8 cellular contexts compared by ENCODE assay signal in genomic region chr4:108651068-108651794, GRCh38. TPM values are rescaled to one million over a fixed set of nuclear protein-coding genes. Genes with fewer than 3 reads are reported as not detected.
A peak's percentile ranks its signal among the peaks of the same experiment; 100 is the strongest.
DNase-seq lines count a peak whose midpoint lies in the region; ATAC-seq, FAIRE-seq and TF ChIP-seq lines count a peak whose summit lies in the region.

No MANE protein-coding gene starts in this region.

- peak; percentile 7 to 18 for DNase-seq in A549 (ENCODE audit: low read depth in 1 of 2, low spot score in 1 of 2)
- DNase-seq in NOMO-1 (lab: John Stamatoyannopoulos, UW; ENCODE audit: unreplicated experiment in 2 of 2), result peak; percentile 44 to 79
- peak; percentile 55 for DNase-seq in bronchial epithelial cell (ENCODE audit: low read depth)
- DNase-seq in NCI-H1417 treated with DMSO at 0.1 percent for 48 hours (lab: John Stamatoyannopoulos, UW), result no peak

- no peak for FAIRE-seq in A549 (lab: Jason Lieb, UNC)
- FAIRE-seq in bronchial epithelial cell (lab: Jason Lieb, UNC), result no peak

- ATAC-seq in A549 (peak; percentile 67 to 69; a peak in 4 of 6 replicates), GM18502 (IDR thresholded peaks at IDR 0.05; ENCODE audit: poor library complexity, unreplicated experiment) (peak; percentile 37), GM19395 (IDR thresholded peaks at IDR 0.05; ENCODE audit: unreplicated experiment) (no peak)

- no peaks in the 10 kb centered on the region for H3K27me3 ChIP-seq in bronchial epithelial cell (ENCODE audit: control insufficient read depth, insufficient read depth, low read length)
- no peaks in the 10 kb centered on the region for H3K27me3 ChIP-seq in liver (ENCODE audit: control insufficient read depth in 4 of 4, insufficient read depth in 4 of 4, low read length in 3 of 4)
- no peaks in the 10 kb centered on the region for H3K27me3 ChIP-seq in thymus (ENCODE audit: control insufficient read depth, insufficient read depth)

- H3K4me1 ChIP-seq in A549, result peaks cover 10% of the 10 kb centered on the region; the same call in 1 of the 3 replicates
- H3K4me1 ChIP-seq in liver (ENCODE audit: control insufficient read depth in 4 of 4, insufficient read depth in 4 of 4, low read length in 3 of 4), result peaks cover 5 to 20% (median 11%) of the 10 kb centered on the region in 4 donors
- peaks cover 11% of the 10 kb centered on the region for H3K4me1 ChIP-seq in thymus (ENCODE audit: control insufficient read depth, insufficient read depth, low read length)

- no peak for TF ChIP-seq RAD21 in A549 (conservative IDR thresholded peaks at IDR 0.05 in 1 of 2, IDR thresholded peaks at IDR 0.05 in 1 of 2)
- TF ChIP-seq RAD21 in liver (IDR thresholded peaks at IDR 0.05), result no peak

- CTCF ChIA-PET in A549 (lab: Yijun Ruan, JAX), result interaction anchor here (0.6 to 1.5 kb wide), 3 partner anchors 13 to 633 kb away, joined by 3 to 9 read pairs (median 3); no protein-coding TSS in a partner anchor

- peak overlapping the region; percentile 80 to 97 for H3K9ac ChIP-seq in liver (ENCODE audit: low read depth in 1 of 2, low read length in 2 of 2)

- WGBS in A549 (ENCODE audit: missing lambda C conversion rate), result 5% methylated on average over 8 of the region's 8 CpGs
- WGBS in liver, result 2% methylated on average over 8 of the region's 8 CpGs
- WGBS in thymus, result 7% methylated on average over 8 of the region's 8 CpGs

- no peaks in the 10 kb centered on the region for H3K9me3 ChIP-seq in A549
- no peaks in the 10 kb centered on the region for H3K9me3 ChIP-seq in liver (ENCODE audit: control insufficient read depth in 4 of 4, low read length in 3 of 4)
- H3K9me3 ChIP-seq in thymus (ENCODE audit: control insufficient read depth), result no peaks in the 10 kb centered on the region

- no peak for TF ChIP-seq EP300 in A549 (IDR thresholded peaks at IDR 0.05)

- TF ChIP-seq CTCF in A549 (IDR thresholded peaks at IDR 0.05) (no peak), bronchial epithelial cell (IDR thresholded peaks at IDR 0.05; ENCODE audit: insufficient read depth, low read length, severe bottlenecking) (no peak), liver (IDR thresholded peaks at IDR 0.05; ENCODE audit: low read depth, low read length, missing input control) (peak; percentile 13)

- H3K4me3 ChIP-seq in A549 (peak overlapping the region; percentile 99), bronchial epithelial cell (ENCODE audit: low read depth, low read length) (peak overlapping the region; percentile 75), liver (ENCODE audit: low read depth in 1 of 3, low read length in 3 of 3) (peak overlapping the region; percentile 78 to 96 (median 87)), thymus (ENCODE audit: low read length) (peak overlapping the region; percentile 70)

- H3K4me2 ChIP-seq in A549, result peak overlapping the region; percentile 75

- peak overlapping the region; percentile 90 to 93 for H3K27ac ChIP-seq in A549
- peak overlapping the region; percentile 74 to 87 for H3K27ac ChIP-seq in liver (ENCODE audit: low read depth in 1 of 2, low read length in 2 of 2)
- no peak overlapping the region for H3K27ac ChIP-seq in thymus (ENCODE audit: low read depth)

- H3K36me3 ChIP-seq in bronchial epithelial cell (ENCODE audit: control insufficient read depth, insufficient read depth, low read length) (peaks cover 2% of the 10 kb centered on the region), liver (ENCODE audit: control insufficient read depth in 4 of 4, insufficient read depth in 3 of 4, low read depth in 1 of 4, low read length in 3 of 4) (peaks cover under 1 to 3% (median 2%) of the 10 kb centered on the region in 4 donors), thymus (ENCODE audit: control insufficient read depth, insufficient read depth) (no peaks in the 10 kb centered on the region)

- POLR2A ChIA-PET in A549 (lab: Yijun Ruan, JAX), result interaction anchor here (1.5 to 1.6 kb wide), 2 partner anchors 13 to 31 kb away, joined by 4 to 17 read pairs; partner anchors contain the start of gene RPL34

- no peak for TF ChIP-seq POLR2A in A549 (IDR thresholded peaks at IDR 0.05; ENCODE audit: low read length)

TF ChIP-seq in A549, 52 proteins besides CTCF, POLR2A, EP300 and RAD21 (continues in another document):
- TF ChIP-seq FOXS1 (CRISPR knock-in tag; IDR thresholded peaks at IDR 0.05), result no peak
- no peak for TF ChIP-seq TFCP2L1 (CRISPR knock-in tag; IDR thresholded peaks at IDR 0.05)
- TF ChIP-seq ZFP36 (IDR thresholded peaks at IDR 0.05; ENCODE audit: borderline replicate concordance, partially characterized antibody), result no peak
- no peak for TF ChIP-seq RFX5 (IDR thresholded peaks at IDR 0.05)
- no peak for TF ChIP-seq ZSCAN20 (CRISPR knock-in tag; IDR thresholded peaks at IDR 0.05)
- TF ChIP-seq MYC (IDR thresholded peaks at IDR 0.05; ENCODE audit: borderline replicate concordance, low read length), result no peak
- no peak for TF ChIP-seq ESRRA (IDR thresholded peaks at IDR 0.05; ENCODE audit: borderline replicate concordance, low read length)
- TF ChIP-seq HEYL (CRISPR knock-in tag; IDR thresholded peaks at IDR 0.05), result no peak
- TF ChIP-seq NPAS2 (CRISPR knock-in tag; IDR thresholded peaks at IDR 0.05; ENCODE audit: borderline replicate concordance), result no peak
- TF ChIP-seq NFE2L2 (conservative IDR thresholded peaks at IDR 0.05; ENCODE audit: low read length), result no peak
- TF ChIP-seq E2F6 (IDR thresholded peaks at IDR 0.05; ENCODE audit: borderline replicate concordance, low read depth), result no peak
- no peak for TF ChIP-seq HES2 (IDR thresholded peaks at IDR 0.05)

TF ChIP-seq in liver, 16 proteins besides CTCF, POLR2A, EP300 and RAD21:
- TF ChIP-seq MAX (IDR thresholded peaks at IDR 0.05) (no peak), REST (IDR thresholded peaks at IDR 0.05) (no peak), TAF1 (conservative IDR thresholded peaks at IDR 0.05) (no peak), GABPA (IDR thresholded peaks at IDR 0.05 in 1 of 2, conservative IDR thresholded peaks at IDR 0.05 in 1 of 2) (no peak), RXRA (IDR thresholded peaks at IDR 0.05) (no peak), FOXA1 (IDR thresholded peaks at IDR 0.05) (no peak)
TF ChIP-seq in liver: peak in this region for 0.

RNA-seq across cellular contexts. Expression of gene OSTC, which starts 0.8 kb away (rescaled TPM):
- polyA plus RNA-seq in A549 (2011; rRNA removed) (133 and 166 TPM in 2 replicates), A549 (2017; fragmentation: RNase III; extraction: RNeasy Plus Mini Kit Qiagen cat#74134 plus additional on column Dnase treatment) (107 to 128 TPM (median 127 TPM) in 3 replicates), liver (100 to 1,000 TPM; 141 to 144 TPM), thymus (178 TPM)
- polyA plus RNA-seq in A549 (2012; cell fraction: cytosol; rRNA removed), result 41.4 and 57.1 TPM in 2 replicates
- polyA plus RNA-seq in A549 (2012; cell fraction: nucleus; rRNA removed), result 13.8 and 42.1 TPM in 2 replicates
- polyA minus RNA-seq in A549 (2011; rRNA and poly(A)+ RNA removed), result 41.3 and 56.3 TPM in 2 replicates
- total RNA-seq in bronchial epithelial cell (163 and 261 TPM in 2 replicates), liver (100 to 1,000 TPM; 113 to 148 TPM)

RNA-seq across cellular contexts. Expression of gene RPL34, which starts 30.9 kb away (rescaled TPM):
- polyA plus RNA-seq in A549 (2011; rRNA removed) (1,255 and 1,328 TPM in 2 replicates), A549 (2017; fragmentation: RNase III; extraction: RNeasy Plus Mini Kit Qiagen cat#74134 plus additional on column Dnase treatment) (918 to 949 TPM (median 926 TPM) in 3 replicates), liver (1,000 to 10,000 TPM in 1 of 2 donors, 100 to 1,000 TPM in 1; 526 to 1,016 TPM), thymus (9,578 TPM)
- polyA plus RNA-seq in A549 (2012; cell fraction: cytosol; rRNA removed), result 912 and 1,065 TPM in 2 replicates
- polyA plus RNA-seq in A549 (2012; cell fraction: nucleus; rRNA removed), result 210 and 338 TPM in 2 replicates
- 90.8 and 134 TPM in 2 replicates for polyA minus RNA-seq in A549 (2011; rRNA and poly(A)+ RNA removed)
- total RNA-seq in bronchial epithelial cell (753 and 808 TPM in 2 replicates), liver (100 to 1,000 TPM; 138 to 495 TPM)
